ENCODE assay signal across 1 cellular context in genomic region chr14:103820908-103821307, GRCh38.
TF ChIP-seq lines count a peak whose summit lies in the region.

No MANE protein-coding gene starts in this region.

TF ChIP-seq in HEK293, 187 proteins besides CTCF, POLR2A, EP300 and RAD21 (continued from another document and continues in another):
- TF ChIP-seq, protein P1, sequence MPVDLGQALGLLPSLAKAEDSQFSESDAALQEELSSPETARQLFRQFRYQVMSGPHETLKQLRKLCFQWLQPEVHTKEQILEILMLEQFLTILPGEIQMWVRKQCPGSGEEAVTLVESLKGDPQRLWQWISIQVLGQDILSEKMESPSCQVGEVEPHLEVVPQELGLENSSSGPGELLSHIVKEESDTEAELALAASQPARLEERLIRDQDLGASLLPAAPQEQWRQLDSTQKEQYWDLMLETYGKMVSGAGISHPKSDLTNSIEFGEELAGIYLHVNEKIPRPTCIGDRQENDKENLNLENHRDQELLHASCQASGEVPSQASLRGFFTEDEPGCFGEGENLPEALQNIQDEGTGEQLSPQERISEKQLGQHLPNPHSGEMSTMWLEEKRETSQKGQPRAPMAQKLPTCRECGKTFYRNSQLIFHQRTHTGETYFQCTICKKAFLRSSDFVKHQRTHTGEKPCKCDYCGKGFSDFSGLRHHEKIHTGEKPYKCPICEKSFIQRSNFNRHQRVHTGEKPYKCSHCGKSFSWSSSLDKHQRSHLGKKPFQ (tag by site-specific recombination; IDR thresholded peaks at IDR 0.05), result 0 out of 2 replicates have a peak, but pooled peaks have one; percentile 26
- TF ChIP-seq ZNF433 (tag by site-specific recombination; IDR thresholded peaks at IDR 0.05; ENCODE audit: low read depth), result no peak
- TF ChIP-seq ZNF530 (tag by site-specific recombination; IDR thresholded peaks at IDR 0.05; ENCODE audit: low read depth), result no peak
- no peak for TF ChIP-seq KLF17 (tag by site-specific recombination; IDR thresholded peaks at IDR 0.05)
- no peak for TF ChIP-seq ZNF239 (tag by site-specific recombination; IDR thresholded peaks at IDR 0.05)
- TF ChIP-seq HOXC10 (CRISPR knock-in tag; IDR thresholded peaks at IDR 0.05), result no peak
- TF ChIP-seq ZNF146 (tag by site-specific recombination; IDR thresholded peaks at IDR 0.05), result no peak
- TF ChIP-seq KLF9 (tag by site-specific recombination; IDR thresholded peaks at IDR 0.05; ENCODE audit: low read depth), result no peak
- TF ChIP-seq ZNF558 (tag by site-specific recombination; IDR thresholded peaks at IDR 0.05), result no peak
- TF ChIP-seq ZNF404 (tag by site-specific recombination; IDR thresholded peaks at IDR 0.05), result no peak
- no peak for TF ChIP-seq ZNF768 (tag by site-specific recombination; IDR thresholded peaks at IDR 0.05)
- TF ChIP-seq ZNF121 (tag by site-specific recombination; IDR thresholded peaks at IDR 0.05), result no peak
- TF ChIP-seq PRDM1 (tag by site-specific recombination; IDR thresholded peaks at IDR 0.05), result no peak
- TF ChIP-seq ZBTB6 (tag by site-specific recombination; IDR thresholded peaks at IDR 0.05), result no peak
- no peak for TF ChIP-seq ZNF221 (tag by site-specific recombination; IDR thresholded peaks at IDR 0.05; ENCODE audit: borderline replicate concordance)
- TF ChIP-seq ZNF292 (tag by site-specific recombination; IDR thresholded peaks at IDR 0.05; ENCODE audit: borderline replicate concordance, low read depth), result no peak
- no peak for TF ChIP-seq ZNF664 (tag by site-specific recombination; IDR thresholded peaks at IDR 0.05)
- TF ChIP-seq ZNF548 (tag by site-specific recombination; IDR thresholded peaks at IDR 0.05), result no peak
- TF ChIP-seq ZNF354C (tag by site-specific recombination; IDR thresholded peaks at IDR 0.05; ENCODE audit: borderline replicate concordance, low read depth), result no peak
- TF ChIP-seq TCF7L2 (IDR thresholded peaks at IDR 0.05; ENCODE audit: borderline replicate concordance, low read depth, low read length), result no peak; the same call in 1 of the 2 replicates
- TF ChIP-seq ZNF211 (tag by site-specific recombination; IDR thresholded peaks at IDR 0.05; ENCODE audit: low read depth), result no peak
- TF ChIP-seq ZNF514 (tag by site-specific recombination; IDR thresholded peaks at IDR 0.05), result no peak
- TF ChIP-seq ZNF639 (tag by site-specific recombination; IDR thresholded peaks at IDR 0.05), result no peak
- no peak for TF ChIP-seq ZNF670 (tag by site-specific recombination; IDR thresholded peaks at IDR 0.05; ENCODE audit: low read depth)
- no peak for TF ChIP-seq MYNN (tag by site-specific recombination; IDR thresholded peaks at IDR 0.05; ENCODE audit: borderline replicate concordance)
- no peak for TF ChIP-seq ZNF248 (tag by site-specific recombination; IDR thresholded peaks at IDR 0.05)
- no peak for TF ChIP-seq ZNF624 (tag by site-specific recombination; IDR thresholded peaks at IDR 0.05)
- TF ChIP-seq MZF1 (tag by site-specific recombination; IDR thresholded peaks at IDR 0.05; ENCODE audit: borderline replicate concordance), result no peak
- TF ChIP-seq, protein P2, sequence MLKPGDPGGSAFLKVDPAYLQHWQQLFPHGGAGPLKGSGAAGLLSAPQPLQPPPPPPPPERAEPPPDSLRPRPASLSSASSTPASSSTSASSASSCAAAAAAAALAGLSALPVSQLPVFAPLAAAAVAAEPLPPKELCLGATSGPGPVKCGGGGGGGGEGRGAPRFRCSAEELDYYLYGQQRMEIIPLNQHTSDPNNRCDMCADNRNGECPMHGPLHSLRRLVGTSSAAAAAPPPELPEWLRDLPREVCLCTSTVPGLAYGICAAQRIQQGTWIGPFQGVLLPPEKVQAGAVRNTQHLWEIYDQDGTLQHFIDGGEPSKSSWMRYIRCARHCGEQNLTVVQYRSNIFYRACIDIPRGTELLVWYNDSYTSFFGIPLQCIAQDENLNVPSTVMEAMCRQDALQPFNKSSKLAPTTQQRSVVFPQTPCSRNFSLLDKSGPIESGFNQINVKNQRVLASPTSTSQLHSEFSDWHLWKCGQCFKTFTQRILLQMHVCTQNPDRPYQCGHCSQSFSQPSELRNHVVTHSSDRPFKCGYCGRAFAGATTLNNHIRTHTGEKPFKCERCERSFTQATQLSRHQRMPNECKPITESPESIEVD (tag by site-specific recombination; IDR thresholded peaks at IDR 0.05), result peak; percentile 81
- TF ChIP-seq ZNF707 (tag by site-specific recombination; IDR thresholded peaks at IDR 0.05), result no peak
- TF ChIP-seq, protein P3, sequence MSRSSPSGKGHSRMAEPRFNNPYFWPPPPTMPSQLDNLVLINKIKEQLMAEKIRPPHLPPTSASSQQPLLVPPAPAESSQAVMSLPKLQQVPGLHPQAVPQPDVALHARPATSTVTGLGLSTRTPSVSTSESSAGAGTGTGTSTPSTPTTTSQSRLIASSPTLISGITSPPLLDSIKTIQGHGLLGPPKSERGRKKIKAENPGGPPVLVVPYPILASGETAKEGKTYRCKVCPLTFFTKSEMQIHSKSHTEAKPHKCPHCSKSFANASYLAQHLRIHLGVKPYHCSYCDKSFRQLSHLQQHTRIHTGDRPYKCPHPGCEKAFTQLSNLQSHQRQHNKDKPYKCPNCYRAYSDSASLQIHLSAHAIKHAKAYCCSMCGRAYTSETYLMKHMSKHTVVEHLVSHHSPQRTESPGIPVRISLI (tag by site-specific recombination; IDR thresholded peaks at IDR 0.05), result no peak
- no peak for TF ChIP-seq KLF16 (tag by site-specific recombination; IDR thresholded peaks at IDR 0.05)
- TF ChIP-seq, protein P4, sequence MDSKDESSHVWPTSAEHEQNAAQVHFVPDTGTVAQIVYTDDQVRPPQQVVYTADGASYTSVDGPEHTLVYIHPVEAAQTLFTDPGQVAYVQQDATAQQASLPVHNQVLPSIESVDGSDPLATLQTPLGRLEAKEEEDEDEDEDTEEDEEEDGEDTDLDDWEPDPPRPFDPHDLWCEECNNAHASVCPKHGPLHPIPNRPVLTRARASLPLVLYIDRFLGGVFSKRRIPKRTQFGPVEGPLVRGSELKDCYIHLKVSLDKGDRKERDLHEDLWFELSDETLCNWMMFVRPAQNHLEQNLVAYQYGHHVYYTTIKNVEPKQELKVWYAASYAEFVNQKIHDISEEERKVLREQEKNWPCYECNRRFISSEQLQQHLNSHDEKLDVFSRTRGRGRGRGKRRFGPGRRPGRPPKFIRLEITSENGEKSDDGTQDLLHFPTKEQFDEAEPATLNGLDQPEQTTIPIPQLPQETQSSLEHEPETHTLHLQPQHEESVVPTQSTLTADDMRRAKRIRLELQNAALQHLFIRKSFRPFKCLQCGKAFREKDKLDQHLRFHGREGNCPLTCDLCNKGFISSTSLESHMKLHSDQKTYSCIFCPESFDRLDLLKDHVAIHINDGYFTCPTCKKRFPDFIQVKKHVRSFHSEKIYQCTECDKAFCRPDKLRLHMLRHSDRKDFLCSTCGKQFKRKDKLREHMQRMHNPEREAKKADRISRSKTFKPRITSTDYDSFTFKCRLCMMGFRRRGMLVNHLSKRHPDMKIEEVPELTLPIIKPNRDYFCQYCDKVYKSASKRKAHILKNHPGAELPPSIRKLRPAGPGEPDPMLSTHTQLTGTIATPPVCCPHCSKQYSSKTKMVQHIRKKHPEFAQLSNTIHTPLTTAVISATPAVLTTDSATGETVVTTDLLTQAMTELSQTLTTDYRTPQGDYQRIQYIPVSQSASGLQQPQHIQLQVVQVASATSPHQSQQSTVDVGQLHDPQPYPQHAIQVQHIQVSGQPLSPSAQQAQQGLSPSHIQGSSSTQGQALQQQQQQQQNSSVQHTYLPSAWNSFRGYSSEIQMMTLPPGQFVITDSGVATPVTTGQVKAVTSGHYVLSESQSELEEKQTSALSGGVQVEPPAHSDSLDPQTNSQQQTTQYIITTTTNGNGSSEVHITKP (tag by site-specific recombination; IDR thresholded peaks at IDR 0.05), result no peak
- TF ChIP-seq, protein P5, sequence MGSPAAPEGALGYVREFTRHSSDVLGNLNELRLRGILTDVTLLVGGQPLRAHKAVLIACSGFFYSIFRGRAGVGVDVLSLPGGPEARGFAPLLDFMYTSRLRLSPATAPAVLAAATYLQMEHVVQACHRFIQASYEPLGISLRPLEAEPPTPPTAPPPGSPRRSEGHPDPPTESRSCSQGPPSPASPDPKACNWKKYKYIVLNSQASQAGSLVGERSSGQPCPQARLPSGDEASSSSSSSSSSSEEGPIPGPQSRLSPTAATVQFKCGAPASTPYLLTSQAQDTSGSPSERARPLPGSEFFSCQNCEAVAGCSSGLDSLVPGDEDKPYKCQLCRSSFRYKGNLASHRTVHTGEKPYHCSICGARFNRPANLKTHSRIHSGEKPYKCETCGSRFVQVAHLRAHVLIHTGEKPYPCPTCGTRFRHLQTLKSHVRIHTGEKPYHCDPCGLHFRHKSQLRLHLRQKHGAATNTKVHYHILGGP (tag by site-specific recombination; IDR thresholded peaks at IDR 0.05), result no peak
- 0 out of 2 replicates have a peak, but pooled peaks have one; percentile 24 for TF ChIP-seq ZNF24 (tag by site-specific recombination; IDR thresholded peaks at IDR 0.05)
- no peak for TF ChIP-seq ZNF37A (tag by site-specific recombination; IDR thresholded peaks at IDR 0.05)
- no peak for TF ChIP-seq KLF8 (tag by site-specific recombination; IDR thresholded peaks at IDR 0.05)
- TF ChIP-seq OVOL3 (tag by site-specific recombination; IDR thresholded peaks at IDR 0.05), result peak; percentile 51; the same call in 1 of the 2 replicates
- TF ChIP-seq ZNF560 (tag by site-specific recombination; IDR thresholded peaks at IDR 0.05; ENCODE audit: borderline replicate concordance), result no peak
- no peak; the same call in 1 of the 2 replicates for TF ChIP-seq TRIM28 (IDR thresholded peaks at IDR 0.05; ENCODE audit: borderline replicate concordance, low read length)
- TF ChIP-seq ZNF692 (tag by site-specific recombination; IDR thresholded peaks at IDR 0.05), result peak; percentile 36; the same call in 1 of the 2 replicates
- TF ChIP-seq ZNF600 (tag by site-specific recombination; IDR thresholded peaks at IDR 0.05), result no peak
- TF ChIP-seq ZNF175 (tag by site-specific recombination; IDR thresholded peaks at IDR 0.05), result no peak
- TF ChIP-seq RBAK (tag by site-specific recombination; IDR thresholded peaks at IDR 0.05), result no peak
- TF ChIP-seq ZNF266 (tag by site-specific recombination; IDR thresholded peaks at IDR 0.05; ENCODE audit: low read depth), result no peak
- TF ChIP-seq, protein P6, sequence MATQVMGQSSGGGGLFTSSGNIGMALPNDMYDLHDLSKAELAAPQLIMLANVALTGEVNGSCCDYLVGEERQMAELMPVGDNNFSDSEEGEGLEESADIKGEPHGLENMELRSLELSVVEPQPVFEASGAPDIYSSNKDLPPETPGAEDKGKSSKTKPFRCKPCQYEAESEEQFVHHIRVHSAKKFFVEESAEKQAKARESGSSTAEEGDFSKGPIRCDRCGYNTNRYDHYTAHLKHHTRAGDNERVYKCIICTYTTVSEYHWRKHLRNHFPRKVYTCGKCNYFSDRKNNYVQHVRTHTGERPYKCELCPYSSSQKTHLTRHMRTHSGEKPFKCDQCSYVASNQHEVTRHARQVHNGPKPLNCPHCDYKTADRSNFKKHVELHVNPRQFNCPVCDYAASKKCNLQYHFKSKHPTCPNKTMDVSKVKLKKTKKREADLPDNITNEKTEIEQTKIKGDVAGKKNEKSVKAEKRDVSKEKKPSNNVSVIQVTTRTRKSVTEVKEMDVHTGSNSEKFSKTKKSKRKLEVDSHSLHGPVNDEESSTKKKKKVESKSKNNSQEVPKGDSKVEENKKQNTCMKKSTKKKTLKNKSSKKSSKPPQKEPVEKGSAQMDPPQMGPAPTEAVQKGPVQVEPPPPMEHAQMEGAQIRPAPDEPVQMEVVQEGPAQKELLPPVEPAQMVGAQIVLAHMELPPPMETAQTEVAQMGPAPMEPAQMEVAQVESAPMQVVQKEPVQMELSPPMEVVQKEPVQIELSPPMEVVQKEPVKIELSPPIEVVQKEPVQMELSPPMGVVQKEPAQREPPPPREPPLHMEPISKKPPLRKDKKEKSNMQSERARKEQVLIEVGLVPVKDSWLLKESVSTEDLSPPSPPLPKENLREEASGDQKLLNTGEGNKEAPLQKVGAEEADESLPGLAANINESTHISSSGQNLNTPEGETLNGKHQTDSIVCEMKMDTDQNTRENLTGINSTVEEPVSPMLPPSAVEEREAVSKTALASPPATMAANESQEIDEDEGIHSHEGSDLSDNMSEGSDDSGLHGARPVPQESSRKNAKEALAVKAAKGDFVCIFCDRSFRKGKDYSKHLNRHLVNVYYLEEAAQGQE (tag by site-specific recombination; IDR thresholded peaks at IDR 0.05), result no peak
- TF ChIP-seq REPIN1 (tag by site-specific recombination; IDR thresholded peaks at IDR 0.05; ENCODE audit: low read depth), result no peak
- TF ChIP-seq ZNF501 (tag by site-specific recombination; IDR thresholded peaks at IDR 0.05), result peak; percentile 24; the same call in 1 of the 2 replicates
- no peak for TF ChIP-seq ZNF610 (tag by site-specific recombination; IDR thresholded peaks at IDR 0.05; ENCODE audit: borderline replicate concordance)
